31 cellular contexts compared by ENCODE assay signal in genomic region chr5:155154973-155155372, GRCh38.
"Had no signal": no experiment of that assay in that cellular context is flagged by ENCODE, and none has a peak within 500 bp of the region (broad histone marks: within the 10 kb centered on the region; RNA-seq: fewer than 3 reads in every experiment).

No MANE protein-coding gene starts in this region.

- H3K4me1 ChIP-seq: Peyer's patch had no signal

- DNase-seq: activated B cell treated with CpG ODN at 0.5 μM for 24 hours; activated CD4-positive, alpha-beta memory T cell treated with anti-CD3 and anti-CD28 coated beads for 36 hours; activated CD4-positive, alpha-beta T cell treated with anti-CD3 and anti-CD28 coated beads for 4 hours; activated CD4-positive, alpha-beta T cell treated with anti-CD3 and anti-CD28 coated beads, Interleukin-2, amount 50 U/mL, for 1 hour; activated CD4-positive, CD25-positive, alpha-beta regulatory T cell treated with anti-CD3 and anti-CD28 coated beads, Interleukin-2, amount 50 U/mL, for 72 hours; activated CD8-positive, alpha-beta memory T cell treated with anti-CD3 and anti-CD28 coated beads, Interleukin-2, amount 50 U/mL, for 4 hours; activated gamma-delta T cell treated with Interleukin-2 at 50 U/mL for 16 hours; activated naive CD4-positive, alpha-beta T cell treated with anti-CD3 and anti-CD28 coated beads for 36 hours; activated T-cell treated with anti-CD3 and anti-CD28 coated beads for 4 hours; activated T-cell treated with anti-CD3 and anti-CD28 coated beads, Interleukin-2, amount 50 U/mL, for 4 hours; anterior cingulate cortex; central memory CD4-positive, alpha-beta T cell; Karpas-422; KBM-7; NCI-H1105; NCI-H1436 treated with DMSO at 0.1 percent for 48 hours; NCI-H1694 treated with DMSO at 0.1 percent for 48 hours; NCI-H2029; NCI-H226; NCI-H446 treated with DMSO at 0.1 percent for 48 hours; NCI-H524; NK-92 treated with Interleukin-12 subunit alpha and Interleukin-12 subunit beta, amount 100 ng/mL, for 24 hours; PC-3; Peyer's patch; RPMI8226; SW 1271; T-helper 1 cell; T-helper 2 cell; T-helper 9 cell had no signal

- H3K27ac ChIP-seq: Peyer's patch, VCaP had no signal

- H3K27me3 ChIP-seq: Peyer's patch had no signal

- H3K4me3 ChIP-seq: Peyer's patch had no signal

- ATAC-seq: activated naive CD4-positive, alpha-beta T cell treated with anti-CD3 and anti-CD28 coated beads, Interleukin-2, amount 50 U/mL, for 72 hours; activated T-cell treated with anti-CD3 and anti-CD28 coated beads, Interleukin-2, amount 50 U/mL, for 4 hours; PC-3 had no signal

- H3K9me3 ChIP-seq: Peyer's patch had no signal

- H3K36me3 ChIP-seq: Peyer's patch had no signal
